8 cellular contexts compared by ENCODE assay signal in genomic region chr1:42931911-42932422, GRCh38. TPM values are rescaled to one million over a fixed set of nuclear protein-coding genes. Genes with fewer than 3 reads are reported as not detected.
DNase-seq lines count a peak whose midpoint lies in the region; ATAC-seq lines count a peak whose summit lies in the region.

No MANE protein-coding gene starts in this region.

- H3K27ac ChIP-seq in SJCRH30: no peak overlapping the region

- ATAC-seq in GM18498 (IDR thresholded peaks at IDR 0.05; ENCODE audit: unreplicated experiment): peak; percentile 69
- peak; percentile 70 for ATAC-seq in HG02678 (IDR thresholded peaks at IDR 0.05; ENCODE audit: unreplicated experiment)

- H3K4me3 ChIP-seq in SJCRH30: no peak overlapping the region

- peaks cover 23% of the 10 kb centered on the region for H3K4me1 ChIP-seq in SJCRH30

- no peaks in the 10 kb centered on the region for H3K9me3 ChIP-seq in SJCRH30 (replicated peaks)

- no peaks in the 10 kb centered on the region for H3K27me3 ChIP-seq in SJCRH30

- DNase-seq in NOMO-1 treated with DMSO at 0.1 percent for 48 hours (lab: John Stamatoyannopoulos, UW; ENCODE audit: unreplicated experiment): peak; percentile 75
- peak; percentile 87 to 88 for DNase-seq in activated T-cell treated with anti-CD3 and anti-CD28 coated beads, Interleukin-2, amount 50 U/mL, for 48 hours
- DNase-seq in islet precursor cell: peak; percentile 72
- DNase-seq in stimulated activated CD4-positive, alpha-beta T cell treated with anti-CD3 and anti-CD28 coated beads, Interleukin-2, amount 100 ng/mL, for 48 hours: peak; percentile 55 to 67
- no peak for DNase-seq in SJCRH30
- no peak for DNase-seq in midbrain (lab: John Stamatoyannopoulos, UW)

- H3K36me3 ChIP-seq in SJCRH30: peaks cover 47% of the 10 kb centered on the region

RNA-seq across cellular contexts. Expression of gene SLC2A1, which starts 26.7 kb away (rescaled TPM):
- total RNA-seq in SJCRH30 (2014; rRNA removed; shearing (Covaris generic)): 64.8 and 73.2 TPM in 2 replicates

Comparison
In these comparisons a context has a peak if more than half of its experiments do, and no peak if none do; other contexts are left out.
1. DNase-seq: peak in NOMO-1 treated with DMSO at 0.1 percent for 48 hours (single experiment), activated T-cell treated with anti-CD3 and anti-CD28 coated beads, Interleukin-2, amount 50 U/mL, for 48 hours (2 of 2), islet precursor cell (single experiment) and stimulated activated CD4-positive, alpha-beta T cell treated with anti-CD3 and anti-CD28 coated beads, Interleukin-2, amount 100 ng/mL, for 48 hours (2 of 2); none in SJCRH30 (0 of 2) and midbrain (single experiment).